Comparison of ENCODE assay signal across 23 cellular contexts in the genomic region with DNA sequence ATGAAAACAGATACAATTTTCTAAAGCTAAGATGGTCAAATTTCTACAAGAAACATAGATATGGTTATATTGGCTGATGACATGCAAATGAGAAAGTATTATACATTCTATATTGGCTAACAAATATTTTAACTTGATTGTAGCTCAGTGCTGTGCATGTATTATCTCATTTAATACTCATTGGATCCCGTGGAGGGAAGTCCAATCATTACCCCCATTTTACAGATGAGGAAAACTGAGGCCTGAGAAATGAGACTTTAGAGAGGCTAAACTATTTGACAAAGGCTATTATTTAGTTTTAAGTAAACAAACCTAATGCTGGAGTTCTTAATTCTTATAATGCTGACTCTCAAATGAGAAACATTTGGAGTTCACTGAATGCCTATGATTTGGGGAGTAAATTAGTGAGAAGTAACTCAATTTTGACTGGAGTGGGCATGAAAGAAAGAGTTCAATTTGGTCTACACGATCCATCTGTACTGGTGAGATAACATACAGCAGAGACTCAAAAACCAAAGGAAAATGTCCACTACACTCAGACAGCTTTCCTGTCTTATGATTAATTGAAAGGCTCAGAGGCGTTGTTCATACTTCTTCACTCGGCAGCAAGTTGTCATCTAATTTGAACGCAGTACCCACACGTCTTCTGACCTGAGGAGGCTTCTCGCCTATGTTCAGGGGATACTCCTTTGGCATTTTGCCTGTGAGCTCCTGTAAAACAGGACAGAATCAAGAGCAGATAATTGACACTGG.
"Had no signal": no experiment of that assay in that cellular context is flagged by ENCODE, and none has a peak within 500 bp of the region (broad histone marks: within the 10 kb centered on the region; RNA-seq: fewer than 3 reads in every experiment).

No MANE protein-coding gene starts in this region.

- H3K9me3 Mint-ChIP-seq: dendritic cell treated with granulocyte-macrophage colony-stimulating factor and Interleukin-4, amounts not matched to agents 40 ng/mL and 50 ng/mL, for 4 days; immature natural killer cell; naive thymus-derived CD8-positive, alpha-beta T cell; nephron progenitor cell; stimulated activated naive B cell treated with anti-CD40 and anti-IgM and Interleukin-4, amounts not matched to agents 10 μg/mL and 1 μg/mL and 100 μg/mL, for 72 hours; stimulated activated naive CD8-positive, alpha-beta T cell treated with anti-CD3 and anti-CD28 coated beads, Interleukin-15, Interleukin-2, amounts not matched to agents 100 ng/mL and 50 ng/mL, for 24 hours had no signal

- DNase-seq: effector memory CD4-positive, alpha-beta T cell; hypothalamus; immature natural killer cell; islet precursor cell; kidney glomerular epithelial cell; left colon; left ventricle myocardium inferior; lower lobe of right lung; naive thymus-derived CD8-positive, alpha-beta T cell; nephron progenitor cell; nucleus accumbens; right cardiac atrium; spleen; stimulated activated CD4-positive, alpha-beta T cell treated with anti-CD3 and anti-CD28 coated beads, Interleukin-4, amount 100 ng/mL, for 4 hours; stimulated activated naive B cell treated with anti-CD40 and anti-IgM and Interleukin-4, amounts not matched to agents 10 μg/mL and 1 μg/mL and 100 μg/mL, for 72 hours; upper lobe of right lung; uterus had no signal

- H3K4me3 ChIP-seq: left ventricle myocardium inferior, lower lobe of right lung, prostate gland, skin epidermis, spleen, thoracic aorta, tibial nerve, upper lobe of right lung, uterus had no signal

- H3K4me1 ChIP-seq: lower lobe of right lung, prostate gland, uterus had no signal

- H3K27me3 ChIP-seq: spleen, tibial nerve, upper lobe of right lung, uterus had no signal

- H3K9me3 ChIP-seq: left ventricle myocardium inferior, lower lobe of right lung, prostate gland, spleen, thoracic aorta, tibial nerve, upper lobe of right lung, uterus had no signal

- H3K36me3 ChIP-seq: prostate gland, uterus had no signal

- H3K27me3 Mint-ChIP-seq: dendritic cell treated with granulocyte-macrophage colony-stimulating factor and Interleukin-4, amounts not matched to agents 40 ng/mL and 50 ng/mL, for 4 days; naive thymus-derived CD8-positive, alpha-beta T cell; stimulated activated naive B cell treated with anti-CD40 and anti-IgM and Interleukin-4, amounts not matched to agents 10 μg/mL and 1 μg/mL and 100 μg/mL, for 72 hours had no signal

- H3K27ac Mint-ChIP-seq: dendritic cell treated with granulocyte-macrophage colony-stimulating factor and Interleukin-4, amounts not matched to agents 40 ng/mL and 50 ng/mL, for 4 days; immature natural killer cell; stimulated activated naive B cell treated with anti-CD40 and anti-IgM and Interleukin-4, amounts not matched to agents 10 μg/mL and 1 μg/mL and 100 μg/mL, for 72 hours; stimulated activated naive CD8-positive, alpha-beta T cell treated with anti-CD3 and anti-CD28 coated beads, Interleukin-15, Interleukin-2, amounts not matched to agents 100 ng/mL and 50 ng/mL, for 24 hours had no signal

- H3K27ac ChIP-seq: left ventricle myocardium inferior, lower lobe of right lung, spleen, thoracic aorta, tibial nerve, upper lobe of right lung, uterus had no signal

- ATAC-seq: lower lobe of right lung; naive thymus-derived CD8-positive, alpha-beta T cell; stimulated activated naive B cell treated with anti-CD40 and anti-IgM and Interleukin-4, amounts not matched to agents 10 μg/mL and 1 μg/mL and 100 μg/mL, for 72 hours; upper lobe of right lung had no signal

- H3K4me3 Mint-ChIP-seq: dendritic cell treated with granulocyte-macrophage colony-stimulating factor and Interleukin-4, amounts not matched to agents 40 ng/mL and 50 ng/mL, for 4 days; immature natural killer cell; naive thymus-derived CD8-positive, alpha-beta T cell; stimulated activated naive B cell treated with anti-CD40 and anti-IgM and Interleukin-4, amounts not matched to agents 10 μg/mL and 1 μg/mL and 100 μg/mL, for 72 hours; stimulated activated naive CD8-positive, alpha-beta T cell treated with anti-CD3 and anti-CD28 coated beads, Interleukin-15, Interleukin-2, amounts not matched to agents 100 ng/mL and 50 ng/mL, for 24 hours had no signal

- H3K36me3 Mint-ChIP-seq: naive thymus-derived CD8-positive, alpha-beta T cell; stimulated activated naive B cell treated with anti-CD40 and anti-IgM and Interleukin-4, amounts not matched to agents 10 μg/mL and 1 μg/mL and 100 μg/mL, for 72 hours had no signal
